9 cellular contexts compared by ENCODE assay signal in genomic region chr16:25051446-25052160, GRCh38. TPM values are rescaled to one million over a fixed set of nuclear protein-coding genes. Genes with fewer than 3 reads are reported as not detected.
DNase-seq lines count a peak whose midpoint lies in the region; ATAC-seq, FAIRE-seq and TF ChIP-seq lines count a peak whose summit lies in the region.
"Had no signal": no experiment of that assay in that cellular context is flagged by ENCODE, and none has a peak within 500 bp of the region (broad histone marks: within the 10 kb centered on the region; RNA-seq: fewer than 3 reads in every experiment).

No MANE protein-coding gene starts in this region.

- dilution Hi-C loops in keratinocyte (cut with MboI; ENCODE audit: extremely low pct_ligation_motif_present, low sequenced_read_pairs): no loop called here

- no peaks in the 10 kb centered on the region for H3K36me3 Mint-ChIP-seq in activated CD4-positive, alpha-beta T cell treated with anti-CD3 and anti-CD28 coated beads, Interleukin-2, amount 10 ng/mL, durations not matched to agents 24 days and 14 days (ENCODE audit: low read depth)

- peak overlapping the region; percentile 9 for H3K9ac ChIP-seq in keratinocyte (ENCODE audit: control insufficient read depth, extremely low read depth, insufficient read depth, low read length)

- FAIRE-seq in keratinocyte (lab: Jason Lieb, UNC) (no peak), H54 (lab: Jason Lieb, UNC) (no peak)

- H3K27me3 ChIP-seq in keratinocyte (ENCODE audit: control insufficient read depth, extremely low read depth, insufficient read depth, low read length) (no peaks in the 10 kb centered on the region), thyroid gland (no peaks in the 10 kb centered on the region)

- no peaks in the 10 kb centered on the region for H3K9me1 ChIP-seq in keratinocyte (ENCODE audit: control insufficient read depth, extremely low read depth, insufficient read depth, low read length)

- peak overlapping the region; percentile 74 for H3K27ac Mint-ChIP-seq in activated CD4-positive, alpha-beta T cell treated with anti-CD3 and anti-CD28 coated beads, Interleukin-2, amount 10 ng/mL, durations not matched to agents 24 days and 14 days

- H3K4me3 ChIP-seq in keratinocyte (ENCODE audit: control insufficient read depth in 2 of 3, extremely low read depth in 1 of 3, insufficient read depth in 2 of 3, low read depth in 1 of 3, low read length in 3 of 3) (peak overlapping the region in 2 of 3 experiments; percentile 11 to 41), thyroid gland (replicated peaks in 1 of 3) (peak overlapping the region in 2 of 3 donors; percentile 8 to 12)

- ATAC-seq in GM18868 (IDR thresholded peaks at IDR 0.05; ENCODE audit: unreplicated experiment): no peak

- H3K36me3 ChIP-seq in keratinocyte (ENCODE audit: control insufficient read depth in 2 of 2, extremely low read depth in 1 of 2, insufficient read depth in 2 of 2, low read length in 2 of 2) (no peaks in the 10 kb centered on the region), thyroid gland (no peaks in the 10 kb centered on the region)

- H4K20me1 ChIP-seq in keratinocyte (ENCODE audit: control insufficient read depth, extremely low read depth, insufficient read depth, low read length): no peaks in the 10 kb centered on the region

- peaks cover 35% of the 10 kb centered on the region for H3K4me1 ChIP-seq in keratinocyte (ENCODE audit: control insufficient read depth, extremely low read depth, insufficient read depth, low read length)
- peaks cover 11 to 18% of the 10 kb centered on the region in 2 donors for H3K4me1 ChIP-seq in thyroid gland

- peak overlapping the region; percentile 57 for H3K4me3 Mint-ChIP-seq in activated CD4-positive, alpha-beta T cell treated with anti-CD3 and anti-CD28 coated beads, Interleukin-2, amount 10 ng/mL, durations not matched to agents 24 days and 14 days

- H3K4me2 ChIP-seq in keratinocyte (ENCODE audit: control insufficient read depth, extremely low read depth, insufficient read depth, low read depth, low read length): peak overlapping the region; percentile 72

- TF ChIP-seq CTCF in keratinocyte (optimal IDR thresholded peaks at IDR 0.05 in 1 of 3, IDR thresholded peaks at IDR 0.05 in 1 of 3, conservative IDR thresholded peaks at IDR 0.05 in 1 of 3; ENCODE audit: extremely low read depth in 1 of 3, insufficient read depth in 2 of 3, low read length in 3 of 3) (no peak), thyroid gland (IDR thresholded peaks at IDR 0.05) (no peak)

- no peaks in the 10 kb centered on the region for H3K79me2 ChIP-seq in keratinocyte (ENCODE audit: control insufficient read depth, insufficient read depth, low read length)

- no peak for TF ChIP-seq POLR2A in thyroid gland (IDR thresholded peaks at IDR 0.05)
- TF ChIP-seq POLR2A in H54 (IDR thresholded peaks at IDR 0.05; ENCODE audit: low read depth, low read length): no peak

- intact Hi-C loops in activated CD4-positive, alpha-beta T cell treated with anti-CD3 and anti-CD28 coated beads, Interleukin-2, amount 10 ng/mL, durations not matched to agents 24 days and 14 days (cut with micrococcal nuclease): loop anchor here (1.0 kb wide), 1 partner anchor 512 kb away; the partner anchor contains the start of gene RBBP6
- intact Hi-C loops in thyroid gland (cut with DNase I): no loop called here

- peaks cover 51% of the 10 kb centered on the region for H3K4me1 Mint-ChIP-seq in activated CD4-positive, alpha-beta T cell treated with anti-CD3 and anti-CD28 coated beads, Interleukin-2, amount 10 ng/mL, durations not matched to agents 24 days and 14 days

- no peaks in the 10 kb centered on the region for H3K9me3 Mint-ChIP-seq in activated CD4-positive, alpha-beta T cell treated with anti-CD3 and anti-CD28 coated beads, Interleukin-2, amount 10 ng/mL, durations not matched to agents 24 days and 14 days

- H3K27ac ChIP-seq in keratinocyte (ENCODE audit: control insufficient read depth, insufficient read depth, low read length) (no peak overlapping the region), thyroid gland (peak overlapping the region; percentile 4 to 64 (median 45))
- H3K27ac ChIP-seq: HL-60 had no signal

- no peaks in the 10 kb centered on the region for H3K27me3 Mint-ChIP-seq in activated CD4-positive, alpha-beta T cell treated with anti-CD3 and anti-CD28 coated beads, Interleukin-2, amount 10 ng/mL, durations not matched to agents 24 days and 14 days

- 23 to 30% methylated on average over 7 of the region's 7 CpGs for WGBS in thyroid gland, 2 donors

- peak overlapping the region; percentile 52 for H2AFZ ChIP-seq in keratinocyte (ENCODE audit: control insufficient read depth, low read length)

- peak; percentile 68 for DNase-seq in activated CD4-positive, alpha-beta T cell treated with anti-CD3 and anti-CD28 coated beads, Interleukin-2, amount 10 ng/mL, durations not matched to agents 24 days and 14 days
- no peak for DNase-seq in activated CD4-positive, alpha-beta T cell treated with anti-CD3 and anti-CD28 coated beads for 1 hour
- DNase-seq in amniotic epithelial cell (ENCODE audit: low read depth): peak; percentile 86
- DNase-seq in keratinocyte (ENCODE audit: low read depth, low spot score): peak; percentile 40
- no peak for DNase-seq in thyroid gland
- no peak for DNase-seq in NCI-H2227 (lab: John Stamatoyannopoulos, UW; ENCODE audit: unreplicated experiment)
- DNase-seq in H54 (ENCODE audit: insufficient read length, low spot score): no peak

- H3K9me3 ChIP-seq in keratinocyte (ENCODE audit: control insufficient read depth, low read depth, low read length): no peaks in the 10 kb centered on the region
- H3K9me3 ChIP-seq in thyroid gland: no peaks in the 10 kb centered on the region

RNA-seq across cellular contexts. Expression of gene ARHGAP17, which starts 36.4 kb away (rescaled TPM):
- total RNA-seq in activated CD4-positive, alpha-beta T cell treated with anti-CD3 and anti-CD28 coated beads, Interleukin-2, amount 10 ng/mL, durations not matched to agents 24 days and 14 days: 74.0 and 74.9 TPM in 2 replicates
- polyA plus RNA-seq in keratinocyte: 6.2 to 14.1 TPM (median 9.6 TPM) in 3 replicates
- 60.2 TPM for polyA plus RNA-seq in keratinocyte (2011; ENCODE audit: low read depth)
- 14.7 and 25.0 TPM in 2 replicates for polyA plus RNA-seq in keratinocyte (2011; cell fraction: cytosol; rRNA removed)
- 33.4 and 34.9 TPM in 2 replicates for polyA plus RNA-seq in keratinocyte (2011; cell fraction: nucleus; rRNA removed)
- polyA plus RNA-seq in keratinocyte (2012; ENCODE audit: low replicate concordance): 21.3 and 23.8 TPM in 2 replicates
- polyA minus RNA-seq in keratinocyte: 19.8 to 25.2 TPM (median 24.1 TPM) in 3 replicates
- polyA minus RNA-seq in keratinocyte (2011; cell fraction: cytosol; rRNA and poly(A)+ RNA removed): 15.2 TPM
- 18.1 and 35.2 TPM in 2 replicates for polyA minus RNA-seq in keratinocyte (2011; cell fraction: nucleus; rRNA and poly(A)+ RNA removed)
- 10 to 100 TPM; 41.7 to 70.4 (median 54.3) TPM for total RNA-seq in thyroid gland

RNA-seq across cellular contexts. Expression of gene LCMT1, which starts 59.9 kb away (rescaled TPM):
- 32.8 and 38.7 TPM in 2 replicates for total RNA-seq in activated CD4-positive, alpha-beta T cell treated with anti-CD3 and anti-CD28 coated beads, Interleukin-2, amount 10 ng/mL, durations not matched to agents 24 days and 14 days
- 23.6 to 35.1 TPM (median 30.3 TPM) in 3 replicates for polyA plus RNA-seq in keratinocyte
- 43.7 TPM for polyA plus RNA-seq in keratinocyte (2011; ENCODE audit: low read depth)
- polyA plus RNA-seq in keratinocyte (2011; cell fraction: cytosol; rRNA removed): 31.6 and 38.0 TPM in 2 replicates
- 17.9 and 18.0 TPM in 2 replicates for polyA plus RNA-seq in keratinocyte (2011; cell fraction: nucleus; rRNA removed)
- polyA plus RNA-seq in keratinocyte (2012; ENCODE audit: low replicate concordance): 39.2 and 40.9 TPM in 2 replicates
- 33.6 to 37.5 TPM (median 36.4 TPM) in 3 replicates for polyA minus RNA-seq in keratinocyte
- 34.5 TPM for polyA minus RNA-seq in keratinocyte (2011; cell fraction: cytosol; rRNA and poly(A)+ RNA removed)
- 13.6 and 18.1 TPM in 2 replicates for polyA minus RNA-seq in keratinocyte (2011; cell fraction: nucleus; rRNA and poly(A)+ RNA removed)
- 10 to 100 TPM; 26.8 to 42.6 (median 29.8) TPM for total RNA-seq in thyroid gland

Comparison
In these comparisons a context has a peak if more than half of its experiments do, and no peak if none do; other contexts are left out.
1. DNase-seq: peak in activated CD4-positive, alpha-beta T cell treated with anti-CD3 and anti-CD28 coated beads, Interleukin-2, amount 10 ng/mL, durations not matched to agents 24 days and 14 days (single experiment), amniotic epithelial cell (single experiment) and keratinocyte (single experiment); none in activated CD4-positive, alpha-beta T cell treated with anti-CD3 and anti-CD28 coated beads for 1 hour (single experiment), thyroid gland (0 of 2), NCI-H2227 (single experiment) and H54 (single experiment).